1 cellular context compared by ENCODE assay signal in the genomic region with DNA sequence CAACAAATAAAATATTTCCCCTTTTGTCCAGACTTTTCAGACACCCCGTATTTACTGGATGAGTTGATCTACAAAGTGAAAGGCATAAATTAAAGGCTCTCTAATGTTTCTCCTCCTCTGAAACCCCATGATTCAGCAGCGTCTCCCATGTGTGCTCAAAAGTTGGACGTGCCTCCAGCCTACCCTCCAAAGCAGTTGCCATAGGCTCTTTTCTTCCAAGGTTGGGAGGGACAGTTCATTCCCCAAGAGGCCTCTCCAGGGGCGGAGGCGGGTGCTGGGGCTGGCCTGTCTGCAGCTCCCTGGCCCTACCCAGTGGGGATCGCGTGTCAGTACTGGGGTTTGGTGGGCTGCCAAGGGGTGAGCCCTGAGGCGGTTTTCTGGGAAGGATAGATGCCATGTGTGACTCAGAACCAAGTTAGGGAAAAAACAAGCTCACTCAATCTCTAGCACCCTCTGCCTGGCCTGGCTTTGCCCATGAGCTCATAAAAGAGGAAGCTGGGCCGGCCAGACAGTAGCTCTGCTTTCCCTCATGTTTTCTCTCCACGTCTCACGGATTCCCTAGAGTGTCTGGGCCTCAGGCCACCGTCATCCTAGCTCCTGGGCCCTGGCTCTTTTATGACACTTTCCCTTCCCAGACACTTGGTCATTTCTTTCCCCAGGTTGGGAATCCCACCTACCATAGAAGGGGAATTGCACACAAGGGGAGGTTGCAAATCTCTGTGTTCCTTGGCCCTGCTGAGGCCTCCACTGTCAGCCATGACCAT.
TF ChIP-seq lines count a peak whose summit lies in the region.

No MANE protein-coding gene starts in this region.

TF ChIP-seq in HEK293, 187 proteins besides CTCF, POLR2A, EP300 and RAD21 (continued from another document):
- TF ChIP-seq ZNF624 (tag by site-specific recombination; IDR thresholded peaks at IDR 0.05) (no peak), ZNF114 (tag by site-specific recombination; IDR thresholded peaks at IDR 0.05) (no peak), KLF16 (tag by site-specific recombination; IDR thresholded peaks at IDR 0.05) (no peak), ZNF423 (tag by site-specific recombination; IDR thresholded peaks at IDR 0.05) (peak; percentile 81), ZFP41 (tag by site-specific recombination; IDR thresholded peaks at IDR 0.05; ENCODE audit: borderline replicate concordance) (no peak), ZNF544 (tag by site-specific recombination; IDR thresholded peaks at IDR 0.05) (no peak), ZNF473 (tag by site-specific recombination; IDR thresholded peaks at IDR 0.05) (no peak)
- TF ChIP-seq, protein P1, sequence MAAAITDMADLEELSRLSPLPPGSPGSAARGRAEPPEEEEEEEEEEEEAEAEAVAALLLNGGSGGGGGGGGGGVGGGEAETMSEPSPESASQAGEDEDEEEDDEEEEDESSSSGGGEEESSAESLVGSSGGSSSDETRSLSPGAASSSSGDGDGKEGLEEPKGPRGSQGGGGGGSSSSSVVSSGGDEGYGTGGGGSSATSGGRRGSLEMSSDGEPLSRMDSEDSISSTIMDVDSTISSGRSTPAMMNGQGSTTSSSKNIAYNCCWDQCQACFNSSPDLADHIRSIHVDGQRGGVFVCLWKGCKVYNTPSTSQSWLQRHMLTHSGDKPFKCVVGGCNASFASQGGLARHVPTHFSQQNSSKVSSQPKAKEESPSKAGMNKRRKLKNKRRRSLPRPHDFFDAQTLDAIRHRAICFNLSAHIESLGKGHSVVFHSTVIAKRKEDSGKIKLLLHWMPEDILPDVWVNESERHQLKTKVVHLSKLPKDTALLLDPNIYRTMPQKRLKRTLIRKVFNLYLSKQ (tag by site-specific recombination; IDR thresholded peaks at IDR 0.05; ENCODE audit: borderline replicate concordance) = no peak
